8 cellular contexts compared by ENCODE assay signal in the genomic region with DNA sequence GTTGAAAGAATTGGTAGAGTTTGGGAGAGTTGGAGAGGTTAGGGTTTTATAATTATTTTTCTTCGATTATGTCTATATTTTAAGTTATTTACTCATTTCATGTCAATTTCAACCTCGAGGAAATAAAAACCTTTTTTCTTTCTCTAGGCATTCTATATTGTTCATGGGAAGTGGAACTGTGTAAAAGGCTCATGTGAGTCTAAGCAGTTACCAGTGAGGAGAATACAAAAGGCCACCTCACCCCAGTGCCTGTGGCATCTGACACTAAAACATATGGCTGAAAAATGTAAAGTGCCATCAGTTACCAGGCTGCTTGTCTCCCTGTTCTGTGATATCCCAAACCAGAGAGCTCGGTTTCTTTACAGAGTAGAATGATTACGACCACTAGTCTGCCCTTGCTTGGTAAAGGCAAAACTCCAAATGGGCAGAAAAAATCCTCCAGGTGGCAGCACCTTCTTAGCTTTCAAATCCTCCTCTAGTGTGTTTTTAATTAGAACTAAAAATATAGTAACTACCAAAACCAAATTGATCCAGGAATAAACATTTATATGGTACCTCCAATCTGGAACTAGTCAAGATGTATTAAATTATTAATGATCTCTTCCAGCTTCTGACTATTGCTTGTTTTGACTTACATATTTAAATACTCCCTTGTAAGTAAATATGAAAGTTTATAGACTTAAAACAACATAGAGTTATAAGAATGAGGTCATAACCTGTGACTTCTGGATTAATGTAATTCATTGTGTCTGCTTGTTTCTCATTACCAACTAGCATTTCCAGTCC.
A peak's percentile ranks its signal among the peaks of the same experiment; 100 is the strongest.
DNase-seq lines count a peak whose midpoint lies in the region; ATAC-seq and TF ChIP-seq lines count a peak whose summit lies in the region.

No MANE protein-coding gene starts in this region.

- WGBS in suprapubic skin: 29% methylated on average over 4 of the region's 4 CpGs

- peak; percentile 26 to 49 for TF ChIP-seq CTCF in suprapubic skin (IDR thresholded peaks at IDR 0.05)

- H3K27me3 ChIP-seq in suprapubic skin: no peaks in the 10 kb centered on the region

- TF ChIP-seq POLR2A in suprapubic skin (IDR thresholded peaks at IDR 0.05): no peak

- H3K9me3 ChIP-seq in suprapubic skin: no peaks in the 10 kb centered on the region

- no peak overlapping the region for H3K4me3 ChIP-seq in suprapubic skin

- no peak for TF ChIP-seq EP300 in suprapubic skin (IDR thresholded peaks at IDR 0.05)

- no peaks in the 10 kb centered on the region for H3K36me3 ChIP-seq in suprapubic skin

- DNase-seq in DMS153 (lab: John Stamatoyannopoulos, UW) (peak; percentile 46), NCI-H774 (lab: John Stamatoyannopoulos, UW) (peak; percentile 93), astrocyte of the hippocampus (ENCODE audit: low read depth, low spot score) (peak; percentile 82), iPS-NIHi11 (ENCODE audit: low spot score) (peak; percentile 60), suprapubic skin (ENCODE audit: low spot score in 2 of 2) (no peak)
- DNase-seq in NK-92 treated with Interleukin-12 subunit alpha and Interleukin-12 subunit beta, amount 100 ng/mL, for 24 hours (lab: John Stamatoyannopoulos, UW): no peak

- no peaks in the 10 kb centered on the region for H3K4me1 ChIP-seq in suprapubic skin

- ATAC-seq in GM19025 (IDR thresholded peaks at IDR 0.05; ENCODE audit: low read depth, unreplicated experiment) (peak; percentile 57), HG03565 (IDR thresholded peaks at IDR 0.05; ENCODE audit: unreplicated experiment) (peak; percentile 62)

- H3K27ac ChIP-seq in suprapubic skin: no peak overlapping the region

Comparison
In these comparisons a context has a peak if more than half of its experiments do, and no peak if none do; other contexts are left out.
1. DNase-seq: peak in DMS153 (single experiment), NCI-H774 (single experiment), astrocyte of the hippocampus (single experiment) and iPS-NIHi11 (single experiment); none in suprapubic skin (0 of 2) and NK-92 treated with Interleukin-12 subunit alpha and Interleukin-12 subunit beta, amount 100 ng/mL, for 24 hours (single experiment).